In genomic region chr10:98414932-98415709, GRCh38 we compare ENCODE assay signal across 2 cellular contexts.
TF ChIP-seq lines count a peak whose summit lies in the region.

Gene PYROXD2 (minus strand): TSS chr10:98415182. CDS start chr10:98415135, 47 bp downstream.

TF ChIP-seq in GM23338, 12 proteins besides CTCF, POLR2A, EP300 and RAD21:
- TF ChIP-seq EZH2phosphoT487 (IDR thresholded peaks at IDR 0.05; ENCODE audit: unreplicated experiment) (no peak), POLR2AphosphoS5 (IDR thresholded peaks at IDR 0.05; ENCODE audit: low read depth) (peak; percentile 77), ZNF462 (CRISPR knock-in tag; IDR thresholded peaks at IDR 0.05) (no peak)

TF ChIP-seq in HepG2, 621 proteins besides CTCF, POLR2A, EP300 and RAD21 (continues in another document):
- TF ChIP-seq ZNF317 (CRISPR knock-in tag; IDR thresholded peaks at IDR 0.05) = peak; percentile 66; the same call in 1 of the 2 replicates
- TF ChIP-seq CEBPB (IDR thresholded peaks at IDR 0.05; ENCODE audit: borderline replicate concordance, low read depth, low read length) = no peak
- TF ChIP-seq ZNF326 (CRISPR knock-in tag; IDR thresholded peaks at IDR 0.05; ENCODE audit: borderline replicate concordance) = peak; percentile 88
- 0 out of 2 replicates have a peak, but pooled peaks have one; percentile 36 for TF ChIP-seq TFE3 (CRISPR knock-in tag; IDR thresholded peaks at IDR 0.05)
- TF ChIP-seq CBX1 (IDR thresholded peaks at IDR 0.05; ENCODE audit: low read depth) = peak; percentile 55
- no peak for TF ChIP-seq ZFP62 (CRISPR knock-in tag; IDR thresholded peaks at IDR 0.05)
- TF ChIP-seq FOXJ3 (CRISPR knock-in tag; IDR thresholded peaks at IDR 0.05; ENCODE audit: borderline replicate concordance) = no peak
- TF ChIP-seq ARID4A (CRISPR knock-in tag; IDR thresholded peaks at IDR 0.05; ENCODE audit: borderline replicate concordance) = peak; percentile 72; the same call in 1 of the 2 replicates
- no peak for TF ChIP-seq NR2F6 (IDR thresholded peaks at IDR 0.05)
- 0 out of 2 replicates have a peak, but pooled peaks have one; percentile 40 for TF ChIP-seq NR2F6 (CRISPR knock-in tag; IDR thresholded peaks at IDR 0.05)
- 0 out of 2 replicates have a peak, but pooled peaks have one; percentile 40 for TF ChIP-seq ZNF431 (CRISPR knock-in tag; IDR thresholded peaks at IDR 0.05; ENCODE audit: borderline replicate concordance, low read depth)
- TF ChIP-seq ZSCAN9 (CRISPR knock-in tag; IDR thresholded peaks at IDR 0.05; ENCODE audit: borderline replicate concordance) = no peak; the same call in 1 of the 2 replicates
- TF ChIP-seq ZNF670 (CRISPR knock-in tag; IDR thresholded peaks at IDR 0.05; ENCODE audit: borderline replicate concordance) = peak; percentile 62; the same call in 1 of the 2 replicates
- peak; percentile 82 for TF ChIP-seq TEAD3 (CRISPR knock-in tag; optimal IDR thresholded peaks at IDR 0.05; ENCODE audit: borderline replicate concordance)
- peak; percentile 66 for TF ChIP-seq AKAP8 (CRISPR knock-in tag; IDR thresholded peaks at IDR 0.05)
- peak; percentile 62; the same call in 1 of the 2 replicates for TF ChIP-seq EED (CRISPR knock-in tag; IDR thresholded peaks at IDR 0.05)
- TF ChIP-seq NRL (CRISPR knock-in tag; IDR thresholded peaks at IDR 0.05; ENCODE audit: borderline replicate concordance) = peak; percentile 72
- TF ChIP-seq ZNF614 (CRISPR knock-in tag; IDR thresholded peaks at IDR 0.05; ENCODE audit: borderline replicate concordance) = peak; percentile 70; the same call in 1 of the 2 replicates
- TF ChIP-seq ZNF687 (CRISPR knock-in tag; IDR thresholded peaks at IDR 0.05) = peak; percentile 97
- TF ChIP-seq ZNF784 (CRISPR knock-in tag; IDR thresholded peaks at IDR 0.05; ENCODE audit: borderline replicate concordance) = peak; percentile 91; the same call in 1 of the 2 replicates
- TF ChIP-seq TAF1 (CRISPR knock-in tag; IDR thresholded peaks at IDR 0.05) = peak; percentile 88
- TF ChIP-seq ZFY (CRISPR knock-in tag; IDR thresholded peaks at IDR 0.05) = peak; percentile 97
- TF ChIP-seq POLR2G (IDR thresholded peaks at IDR 0.05; ENCODE audit: low read depth, low read length) = peak; percentile 98
- TF ChIP-seq YEATS4 (CRISPR knock-in tag; IDR thresholded peaks at IDR 0.05; ENCODE audit: borderline replicate concordance) = peak; percentile 61; the same call in 1 of the 2 replicates
- TF ChIP-seq MAF1 (CRISPR knock-in tag; IDR thresholded peaks at IDR 0.05; ENCODE audit: borderline replicate concordance) = 0 out of 2 replicates have a peak, but pooled peaks have one; percentile 53
- no peak for TF ChIP-seq ZNF879 (CRISPR knock-in tag; IDR thresholded peaks at IDR 0.05)
- TF ChIP-seq ZNF282 (IDR thresholded peaks at IDR 0.05; ENCODE audit: partially characterized antibody) = no peak
- no peak for TF ChIP-seq HINFP (CRISPR knock-in tag; IDR thresholded peaks at IDR 0.05; ENCODE audit: low read depth)
- TF ChIP-seq MXD3 (CRISPR knock-in tag; IDR thresholded peaks at IDR 0.05) = 0 out of 2 replicates have a peak, but pooled peaks have one; percentile 40
- peak; percentile 85 for TF ChIP-seq YY1 (IDR thresholded peaks at IDR 0.05; ENCODE audit: insufficient read depth, insufficient replicate concordance, low read depth, low read length)
- peak; percentile 53; the same call in 1 of the 2 replicates for TF ChIP-seq ZMAT3 (CRISPR knock-in tag; conservative IDR thresholded peaks at IDR 0.05)
- 0 out of 2 replicates have a peak, but pooled peaks have one; percentile 87 for TF ChIP-seq ZNF280D (CRISPR knock-in tag; IDR thresholded peaks at IDR 0.05)
- TF ChIP-seq ZNF180 (CRISPR knock-in tag; IDR thresholded peaks at IDR 0.05; ENCODE audit: borderline replicate concordance, low read depth) = no peak
- peak; percentile 79; the same call in 1 of the 2 replicates for TF ChIP-seq ZNF275 (CRISPR knock-in tag; IDR thresholded peaks at IDR 0.05; ENCODE audit: borderline replicate concordance)
- TF ChIP-seq ZFP90 (CRISPR knock-in tag; IDR thresholded peaks at IDR 0.05; ENCODE audit: borderline replicate concordance) = peak; percentile 84; the same call in 1 of the 2 replicates
- TF ChIP-seq NCOA2 (CRISPR knock-in tag; IDR thresholded peaks at IDR 0.05) = peak; percentile 38; the same call in 1 of the 2 replicates
- peak; percentile 39; the same call in 1 of the 2 replicates for TF ChIP-seq CBX5 (CRISPR knock-in tag; IDR thresholded peaks at IDR 0.05; ENCODE audit: borderline replicate concordance)
- TF ChIP-seq ZNF235 (CRISPR knock-in tag; IDR thresholded peaks at IDR 0.05; ENCODE audit: borderline replicate concordance) = 0 out of 2 replicates have a peak, but pooled peaks have one; percentile 30
- peak; percentile 70 for TF ChIP-seq ZNF263 (CRISPR knock-in tag; IDR thresholded peaks at IDR 0.05)
- no peak for TF ChIP-seq DDIT3 (CRISPR knock-in tag; IDR thresholded peaks at IDR 0.05)
- peak; percentile 54 for TF ChIP-seq ZNF777 (CRISPR knock-in tag; IDR thresholded peaks at IDR 0.05)
